ENCODE assay signal across 1 cellular context in genomic region chr19:52917531-52917930, GRCh38.
TF ChIP-seq lines count a peak whose summit lies in the region.

No MANE protein-coding gene starts in this region.

TF ChIP-seq in K562, 482 proteins besides CTCF, POLR2A, EP300 and RAD21:
- TF ChIP-seq LARP7 (IDR thresholded peaks at IDR 0.05) (no peak), SAFB (IDR thresholded peaks at IDR 0.05; ENCODE audit: borderline replicate concordance, low read depth, low read length) (no peak), NFRKB (IDR thresholded peaks at IDR 0.05; ENCODE audit: low read depth) (no peak), ZC3H8 (IDR thresholded peaks at IDR 0.05) (no peak), PML (IDR thresholded peaks at IDR 0.05; ENCODE audit: low read length) (no peak), SIRT6 (IDR thresholded peaks at IDR 0.05; ENCODE audit: low read depth, low read length) (no peak), PTTG1 (tag; IDR thresholded peaks at IDR 0.05; ENCODE audit: low read depth) (no peak), TRIM24 (IDR thresholded peaks at IDR 0.05) (no peak), ARNT (IDR thresholded peaks at IDR 0.05) (no peak), SMARCA4 (IDR thresholded peaks at IDR 0.05) (no peak), CREB1 (IDR thresholded peaks at IDR 0.05) (no peak), CREB1 (CRISPR knock-in tag; IDR thresholded peaks at IDR 0.05) (no peak), ZNF511 (CRISPR knock-in tag; IDR thresholded peaks at IDR 0.05) (no peak), KHSRP (IDR thresholded peaks at IDR 0.05) (no peak), ZNF174 (CRISPR knock-in tag; IDR thresholded peaks at IDR 0.05) (no peak), CHD4 (IDR thresholded peaks at IDR 0.05; ENCODE audit: insufficient read depth, insufficient replicate concordance, low read depth, low read length, poor library complexity, severe bottlenecking) (no peak), SRSF9 (IDR thresholded peaks at IDR 0.05; ENCODE audit: borderline replicate concordance, low read depth, low read length) (no peak), ESRRA (IDR thresholded peaks at IDR 0.05; ENCODE audit: borderline replicate concordance, low read depth) (no peak)
- TF ChIP-seq, protein P1, sequence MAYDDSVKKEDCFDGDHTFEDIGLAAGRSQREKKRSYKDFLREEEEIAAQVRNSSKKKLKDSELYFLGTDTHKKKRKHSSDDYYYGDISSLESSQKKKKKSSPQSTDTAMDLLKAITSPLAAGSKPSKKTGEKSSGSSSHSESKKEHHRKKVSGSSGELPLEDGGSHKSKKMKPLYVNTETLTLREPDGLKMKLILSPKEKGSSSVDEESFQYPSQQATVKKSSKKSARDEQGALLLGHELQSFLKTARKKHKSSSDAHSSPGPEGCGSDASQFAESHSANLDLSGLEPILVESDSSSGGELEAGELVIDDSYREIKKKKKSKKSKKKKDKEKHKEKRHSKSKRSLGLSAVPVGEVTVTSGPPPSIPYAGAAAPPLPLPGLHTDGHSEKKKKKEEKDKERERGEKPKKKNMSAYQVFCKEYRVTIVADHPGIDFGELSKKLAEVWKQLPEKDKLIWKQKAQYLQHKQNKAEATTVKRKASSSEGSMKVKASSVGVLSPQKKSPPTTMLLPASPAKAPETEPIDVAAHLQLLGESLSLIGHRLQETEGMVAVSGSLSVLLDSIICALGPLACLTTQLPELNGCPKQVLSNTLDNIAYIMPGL (CRISPR knock-in tag; IDR thresholded peaks at IDR 0.05): no peak
- TF ChIP-seq, protein P2, sequence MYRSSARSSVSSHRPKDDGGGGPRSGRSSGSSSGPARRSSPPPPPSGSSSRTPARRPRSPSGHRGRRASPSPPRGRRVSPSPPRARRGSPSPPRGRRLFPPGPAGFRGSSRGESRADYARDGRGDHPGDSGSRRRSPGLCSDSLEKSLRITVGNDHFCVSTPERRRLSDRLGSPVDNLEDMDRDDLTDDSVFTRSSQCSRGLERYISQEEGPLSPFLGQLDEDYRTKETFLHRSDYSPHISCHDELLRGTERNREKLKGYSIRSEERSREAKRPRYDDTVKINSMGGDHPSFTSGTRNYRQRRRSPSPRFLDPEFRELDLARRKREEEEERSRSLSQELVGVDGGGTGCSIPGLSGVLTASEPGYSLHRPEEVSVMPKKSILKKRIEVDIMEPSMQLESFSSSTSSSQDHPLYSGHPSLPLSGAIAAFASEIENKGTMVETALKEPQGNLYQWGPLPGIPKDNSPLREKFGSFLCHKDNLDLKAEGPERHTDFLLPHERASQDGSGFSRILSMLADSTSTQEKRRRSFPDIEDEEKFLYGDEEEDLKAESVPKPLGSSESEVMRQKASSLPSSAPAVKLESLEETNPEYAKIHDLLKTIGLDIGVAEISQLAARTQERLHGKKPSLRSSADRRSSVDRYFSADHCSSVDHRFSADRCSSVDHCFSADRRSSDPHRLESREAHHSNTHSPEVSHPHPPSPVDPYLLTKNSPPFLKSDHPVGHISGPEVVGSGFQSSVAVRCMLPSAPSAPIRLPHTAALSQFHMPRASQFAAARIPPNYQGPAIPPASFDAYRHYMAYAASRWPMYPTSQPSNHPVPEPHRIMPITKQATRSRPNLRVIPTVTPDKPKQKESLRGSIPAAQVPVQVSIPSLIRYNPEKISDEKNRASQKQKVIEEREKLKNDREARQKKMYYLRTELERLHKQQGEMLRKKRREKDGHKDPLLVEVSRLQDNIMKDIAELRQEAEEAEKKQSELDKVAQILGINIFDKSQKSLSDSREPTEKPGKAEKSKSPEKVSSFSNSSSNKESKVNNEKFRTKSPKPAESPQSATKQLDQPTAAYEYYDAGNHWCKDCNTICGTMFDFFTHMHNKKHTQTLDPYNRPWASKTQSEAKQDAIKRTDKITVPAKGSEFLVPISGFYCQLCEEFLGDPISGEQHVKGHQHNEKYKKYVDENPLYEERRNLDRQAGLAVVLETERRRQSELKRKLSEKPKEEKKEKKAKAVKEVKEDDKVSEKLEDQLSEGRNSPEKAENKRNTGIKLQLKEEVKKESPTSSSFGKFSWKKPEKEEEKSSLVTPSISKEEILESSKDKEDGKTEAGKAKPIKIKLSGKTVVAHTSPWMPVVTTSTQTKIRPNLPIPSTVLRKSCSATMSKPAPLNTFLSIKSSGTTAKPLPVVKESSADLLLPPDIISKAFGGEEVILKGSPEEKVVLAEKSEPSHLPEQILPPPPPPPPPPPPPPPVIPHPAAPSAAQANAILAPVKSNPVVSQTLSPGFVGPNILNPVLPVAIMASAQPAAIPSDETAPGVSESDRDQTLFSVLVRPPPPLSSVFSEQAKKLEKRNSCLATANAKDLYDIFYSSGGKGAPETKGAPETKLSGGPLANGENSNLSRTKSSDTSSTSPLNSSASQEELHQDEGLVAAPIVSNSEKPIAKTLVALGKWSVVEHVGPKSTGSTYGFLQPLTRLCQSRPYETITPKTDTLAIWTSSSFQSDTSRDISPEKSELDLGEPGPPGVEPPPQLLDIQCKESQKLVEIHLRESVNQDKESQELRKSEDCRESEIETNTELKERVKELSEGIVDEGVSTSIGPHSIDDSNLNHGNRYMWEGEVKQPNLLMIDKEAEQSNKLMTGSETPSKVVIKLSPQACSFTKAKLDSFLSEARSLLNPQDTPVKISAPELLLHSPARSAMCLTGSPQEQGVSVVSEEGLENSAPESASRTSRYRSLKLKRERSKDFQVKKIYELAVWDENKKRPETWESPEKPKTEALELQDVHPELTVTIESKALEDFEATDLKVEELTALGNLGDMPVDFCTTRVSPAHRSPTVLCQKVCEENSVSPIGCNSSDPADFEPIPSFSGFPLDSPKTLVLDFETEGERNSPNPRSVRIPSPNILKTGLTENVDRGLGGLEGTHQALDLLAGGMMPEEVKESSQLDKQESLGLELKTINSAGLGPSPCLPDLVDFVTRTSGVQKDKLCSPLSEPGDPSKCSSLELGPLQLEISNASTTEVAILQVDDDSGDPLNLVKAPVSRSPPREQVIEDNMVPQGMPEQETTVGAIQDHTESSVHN (IDR thresholded peaks at IDR 0.05; ENCODE audit: borderline replicate concordance in 1 of 2, low read depth in 1 of 2): no peak
- TF ChIP-seq, protein P3, sequence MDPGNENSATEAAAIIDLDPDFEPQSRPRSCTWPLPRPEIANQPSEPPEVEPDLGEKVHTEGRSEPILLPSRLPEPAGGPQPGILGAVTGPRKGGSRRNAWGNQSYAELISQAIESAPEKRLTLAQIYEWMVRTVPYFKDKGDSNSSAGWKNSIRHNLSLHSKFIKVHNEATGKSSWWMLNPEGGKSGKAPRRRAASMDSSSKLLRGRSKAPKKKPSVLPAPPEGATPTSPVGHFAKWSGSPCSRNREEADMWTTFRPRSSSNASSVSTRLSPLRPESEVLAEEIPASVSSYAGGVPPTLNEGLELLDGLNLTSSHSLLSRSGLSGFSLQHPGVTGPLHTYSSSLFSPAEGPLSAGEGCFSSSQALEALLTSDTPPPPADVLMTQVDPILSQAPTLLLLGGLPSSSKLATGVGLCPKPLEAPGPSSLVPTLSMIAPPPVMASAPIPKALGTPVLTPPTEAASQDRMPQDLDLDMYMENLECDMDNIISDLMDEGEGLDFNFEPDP (CRISPR knock-in tag; IDR thresholded peaks at IDR 0.05): no peak
